Comparison of ENCODE assay signal across 11 cellular contexts in the genomic region with DNA sequence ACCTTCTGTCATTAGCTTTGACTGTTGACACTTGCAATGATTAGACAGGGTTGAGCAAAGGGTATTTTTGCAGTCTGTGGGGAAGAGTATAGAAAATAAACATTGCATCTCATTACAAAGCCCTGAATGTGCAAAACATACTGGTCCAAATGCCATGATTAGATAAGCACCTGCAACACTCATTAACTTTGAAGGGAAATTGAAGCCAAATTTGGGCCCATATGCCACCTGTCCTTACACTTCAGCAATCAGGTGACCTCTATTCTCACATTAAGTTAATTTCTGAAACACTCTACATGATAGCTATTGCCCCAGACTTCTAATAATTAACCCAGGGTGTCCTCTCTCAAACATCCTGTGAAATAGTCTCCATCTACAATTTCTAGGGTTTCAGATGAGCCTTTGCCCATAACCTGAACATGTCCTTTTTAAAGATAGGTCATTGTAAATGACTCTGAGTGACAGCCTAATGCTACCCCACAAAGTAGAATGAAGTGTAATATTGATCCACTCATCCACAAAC.
DNase-seq lines count a peak whose midpoint lies in the region; ATAC-seq and TF ChIP-seq lines count a peak whose summit lies in the region.
"Had no signal": no experiment of that assay in that cellular context is flagged by ENCODE, and none has a peak within 500 bp of the region (broad histone marks: within the 10 kb centered on the region; RNA-seq: fewer than 3 reads in every experiment).

No MANE protein-coding gene starts in this region.

- DNase-seq in right lobe of liver (no peak), GF-D8 (lab: John Stamatoyannopoulos, UW) (no peak), DMS53 treated with DMSO at 0.1 percent for 48 hours (lab: John Stamatoyannopoulos, UW; ENCODE audit: unreplicated experiment) (no peak), CD14-positive monocyte (ENCODE audit: low spot score) (no peak)
- no peak for DNase-seq in activated T-cell treated with anti-CD3 and anti-CD28 coated beads, Interleukin-2, amount 50 U/mL, for 4 hours
- DNase-seq: anterior cingulate cortex, NCI-H510A treated with DMSO at 0.1 percent for 48 hours had no signal

- no peak overlapping the region for H3K27ac Mint-ChIP-seq in CD14-positive monocyte
- H3K27ac Mint-ChIP-seq: IgD-negative memory B cell had no signal

- no peaks in the 10 kb centered on the region for H3K27me3 ChIP-seq in right lobe of liver

- H3K4me3 Mint-ChIP-seq in activated T-cell treated with anti-CD3 and anti-CD28 coated beads, Interleukin-2, amount 50 U/mL, for 4 hours = no peak overlapping the region
- H3K4me3 Mint-ChIP-seq in CD14-positive monocyte = no peak overlapping the region
- H3K4me3 Mint-ChIP-seq: IgD-negative memory B cell had no signal

- intact Hi-C loops in right lobe of liver (cut with DNase I) = loop anchor here in 1 of 2 donors (5.0 kb wide), 1 partner anchor 45 kb away; no protein-coding TSS in a partner anchor
- intact Hi-C loops in CD14-positive monocyte (cut with micrococcal nuclease) = no loop called here

- H3K4me1 Mint-ChIP-seq in activated T-cell treated with anti-CD3 and anti-CD28 coated beads, Interleukin-2, amount 50 U/mL, for 4 hours (ENCODE audit: low read depth) = peaks cover 24% of the 10 kb centered on the region
- H3K4me1 Mint-ChIP-seq in CD14-positive monocyte = peaks cover 12% of the 10 kb centered on the region

- H3K9me3 Mint-ChIP-seq in activated T-cell treated with anti-CD3 and anti-CD28 coated beads, Interleukin-2, amount 50 U/mL, for 4 hours = peaks cover 3% of the 10 kb centered on the region
- peaks cover 0 to 4% (median 0%) of the 10 kb centered on the region in 7 donors for H3K9me3 Mint-ChIP-seq in CD14-positive monocyte

- TF ChIP-seq CTCF in right lobe of liver (IDR thresholded peaks at IDR 0.05) (peak in 1 of 4 donors; percentile 18), CD14-positive monocyte (IDR thresholded peaks at IDR 0.05) (no peak)

- TF ChIP-seq POLR2A in right lobe of liver (IDR thresholded peaks at IDR 0.05) = peak; percentile 55

- ATAC-seq in GM19023 (IDR thresholded peaks at IDR 0.05; ENCODE audit: unreplicated experiment) (peak; percentile 67), GM21825 (IDR thresholded peaks at IDR 0.05; ENCODE audit: unreplicated experiment) (peak; percentile 67), HG03460 (IDR thresholded peaks at IDR 0.05; ENCODE audit: unreplicated experiment) (peak; percentile 77), right lobe of liver (peak; percentile 70 to 89 (median 80))
- ATAC-seq in activated T-cell treated with anti-CD3 and anti-CD28 coated beads, Interleukin-2, amount 50 U/mL, for 4 hours = no peak

- H3K36me3 ChIP-seq in right lobe of liver = no peaks in the 10 kb centered on the region

- peak overlapping the region; percentile 66 to 86 (median 78) for H3K27ac ChIP-seq in right lobe of liver

- H3K9me3 ChIP-seq in right lobe of liver = no peaks in the 10 kb centered on the region

- peaks cover 0 to 49% (median 22%) of the 10 kb centered on the region in 4 donors for H3K4me1 ChIP-seq in right lobe of liver

- no peaks in the 10 kb centered on the region for H3K27me3 Mint-ChIP-seq in activated T-cell treated with anti-CD3 and anti-CD28 coated beads, Interleukin-2, amount 50 U/mL, for 4 hours (ENCODE audit: low read depth)
- peaks cover 0 to 1% (median 0%) of the 10 kb centered on the region in 3 donors for H3K27me3 Mint-ChIP-seq in CD14-positive monocyte (ENCODE audit: low read depth in 3 of 3)
- H3K27me3 Mint-ChIP-seq: IgD-negative memory B cell had no signal

- H3K36me3 Mint-ChIP-seq in activated T-cell treated with anti-CD3 and anti-CD28 coated beads, Interleukin-2, amount 50 U/mL, for 4 hours (ENCODE audit: insufficient read depth) = peaks cover 1% of the 10 kb centered on the region
- H3K36me3 Mint-ChIP-seq in CD14-positive monocyte = no peaks in the 10 kb centered on the region

- H3K4me3 ChIP-seq in right lobe of liver = no peak overlapping the region

Comparison
In these comparisons a context has a peak if more than half of its experiments do, and no peak if none do; other contexts are left out.
1. ATAC-seq: peak in GM19023 (single experiment), GM21825 (single experiment), HG03460 (single experiment) and right lobe of liver (4 of 4); none in activated T-cell treated with anti-CD3 and anti-CD28 coated beads, Interleukin-2, amount 50 U/mL, for 4 hours (0 of 2).